In the genomic region with DNA sequence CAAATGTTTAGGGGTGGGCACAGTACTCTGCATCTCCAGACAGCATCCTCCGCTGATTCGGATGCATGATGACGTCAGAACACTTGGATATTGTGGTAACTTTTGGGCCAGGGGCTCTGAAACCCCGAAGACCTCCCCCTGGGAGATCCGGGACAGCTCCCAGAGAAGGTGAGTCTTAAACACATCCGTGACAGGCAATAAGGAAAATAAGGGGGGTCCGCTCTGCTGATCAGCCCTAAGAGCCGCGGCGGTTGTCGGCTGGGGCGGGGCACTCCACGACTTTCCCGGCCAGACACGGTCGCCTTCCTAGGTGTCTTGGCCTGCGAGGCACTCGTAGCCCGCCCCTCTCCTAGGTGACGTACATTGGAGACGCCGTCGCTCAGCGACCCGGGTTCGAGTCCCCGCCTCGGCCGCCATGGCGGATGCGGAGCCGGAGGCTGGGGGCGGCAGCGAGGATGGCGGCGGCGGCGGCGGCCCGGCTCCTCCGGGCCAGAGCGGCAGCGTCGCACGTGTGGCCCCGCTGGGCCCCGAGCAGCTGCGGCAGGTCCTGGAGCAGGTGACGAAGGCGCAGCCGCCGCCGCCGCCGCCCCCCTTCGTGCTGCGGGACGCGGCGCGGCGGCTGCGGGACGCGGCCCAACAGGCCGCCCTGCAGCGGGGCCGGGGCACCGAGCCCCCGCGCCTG, we compare ENCODE assay signal across 1 cellular context.
TF ChIP-seq lines count a peak whose summit lies in the region.

A gene (plus strand): TSS at position 396 of the 682 bp plus-strand sequence. CDS start 20 bp downstream, at position 416.

TF ChIP-seq in K562, 482 proteins besides CTCF, POLR2A, EP300 and RAD21 (continued from another document):
- TF ChIP-seq, protein P1, sequence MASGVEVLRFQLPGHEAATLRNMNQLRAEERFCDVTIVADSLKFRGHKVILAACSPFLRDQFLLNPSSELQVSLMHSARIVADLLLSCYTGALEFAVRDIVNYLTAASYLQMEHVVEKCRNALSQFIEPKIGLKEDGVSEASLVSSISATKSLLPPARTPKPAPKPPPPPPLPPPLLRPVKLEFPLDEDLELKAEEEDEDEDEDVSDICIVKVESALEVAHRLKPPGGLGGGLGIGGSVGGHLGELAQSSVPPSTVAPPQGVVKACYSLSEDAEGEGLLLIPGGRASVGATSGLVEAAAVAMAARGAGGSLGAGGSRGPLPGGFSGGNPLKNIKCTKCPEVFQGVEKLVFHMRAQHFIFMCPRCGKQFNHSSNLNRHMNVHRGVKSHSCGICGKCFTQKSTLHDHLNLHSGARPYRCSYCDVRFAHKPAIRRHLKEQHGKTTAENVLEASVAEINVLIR (CRISPR knock-in tag; IDR thresholded peaks at IDR 0.05), result peak; percentile 89
- TF ChIP-seq ZNF384 (IDR thresholded peaks at IDR 0.05; ENCODE audit: low read depth, low read length) (no peak), HMGN3 (IDR thresholded peaks at IDR 0.05; ENCODE audit: borderline replicate concordance, extremely low read depth, insufficient read length, low read depth, low read length) (peak; percentile 56), MTA1 (IDR thresholded peaks at IDR 0.05; ENCODE audit: borderline replicate concordance) (peak; percentile 90)
- TF ChIP-seq, protein P2, sequence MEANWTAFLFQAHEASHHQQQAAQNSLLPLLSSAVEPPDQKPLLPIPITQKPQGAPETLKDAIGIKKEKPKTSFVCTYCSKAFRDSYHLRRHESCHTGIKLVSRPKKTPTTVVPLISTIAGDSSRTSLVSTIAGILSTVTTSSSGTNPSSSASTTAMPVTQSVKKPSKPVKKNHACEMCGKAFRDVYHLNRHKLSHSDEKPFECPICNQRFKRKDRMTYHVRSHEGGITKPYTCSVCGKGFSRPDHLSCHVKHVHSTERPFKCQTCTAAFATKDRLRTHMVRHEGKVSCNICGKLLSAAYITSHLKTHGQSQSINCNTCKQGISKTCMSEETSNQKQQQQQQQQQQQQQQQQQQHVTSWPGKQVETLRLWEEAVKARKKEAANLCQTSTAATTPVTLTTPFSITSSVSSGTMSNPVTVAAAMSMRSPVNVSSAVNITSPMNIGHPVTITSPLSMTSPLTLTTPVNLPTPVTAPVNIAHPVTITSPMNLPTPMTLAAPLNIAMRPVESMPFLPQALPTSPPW (CRISPR knock-in tag; IDR thresholded peaks at IDR 0.05), result peak; percentile 88
- TF ChIP-seq, protein P3, sequence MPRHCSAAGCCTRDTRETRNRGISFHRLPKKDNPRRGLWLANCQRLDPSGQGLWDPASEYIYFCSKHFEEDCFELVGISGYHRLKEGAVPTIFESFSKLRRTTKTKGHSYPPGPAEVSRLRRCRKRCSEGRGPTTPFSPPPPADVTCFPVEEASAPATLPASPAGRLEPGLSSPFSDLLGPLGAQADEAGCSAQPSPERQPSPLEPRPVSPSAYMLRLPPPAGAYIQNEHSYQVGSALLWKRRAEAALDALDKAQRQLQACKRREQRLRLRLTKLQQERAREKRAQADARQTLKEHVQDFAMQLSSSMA (CRISPR knock-in tag; IDR thresholded peaks at IDR 0.05), result no peak
- TF ChIP-seq, protein P4, sequence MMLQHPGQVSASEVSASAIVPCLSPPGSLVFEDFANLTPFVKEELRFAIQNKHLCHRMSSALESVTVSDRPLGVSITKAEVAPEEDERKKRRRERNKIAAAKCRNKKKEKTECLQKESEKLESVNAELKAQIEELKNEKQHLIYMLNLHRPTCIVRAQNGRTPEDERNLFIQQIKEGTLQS (IDR thresholded peaks at IDR 0.05), result peak; percentile 95
- TF ChIP-seq, protein P4 (CRISPR knock-in tag; conservative IDR thresholded peaks at IDR 0.05), result peak; percentile 68; the same call in 1 of the 2 replicates
